Comparison of ENCODE assay signal across 9 cellular contexts in the genomic region with DNA sequence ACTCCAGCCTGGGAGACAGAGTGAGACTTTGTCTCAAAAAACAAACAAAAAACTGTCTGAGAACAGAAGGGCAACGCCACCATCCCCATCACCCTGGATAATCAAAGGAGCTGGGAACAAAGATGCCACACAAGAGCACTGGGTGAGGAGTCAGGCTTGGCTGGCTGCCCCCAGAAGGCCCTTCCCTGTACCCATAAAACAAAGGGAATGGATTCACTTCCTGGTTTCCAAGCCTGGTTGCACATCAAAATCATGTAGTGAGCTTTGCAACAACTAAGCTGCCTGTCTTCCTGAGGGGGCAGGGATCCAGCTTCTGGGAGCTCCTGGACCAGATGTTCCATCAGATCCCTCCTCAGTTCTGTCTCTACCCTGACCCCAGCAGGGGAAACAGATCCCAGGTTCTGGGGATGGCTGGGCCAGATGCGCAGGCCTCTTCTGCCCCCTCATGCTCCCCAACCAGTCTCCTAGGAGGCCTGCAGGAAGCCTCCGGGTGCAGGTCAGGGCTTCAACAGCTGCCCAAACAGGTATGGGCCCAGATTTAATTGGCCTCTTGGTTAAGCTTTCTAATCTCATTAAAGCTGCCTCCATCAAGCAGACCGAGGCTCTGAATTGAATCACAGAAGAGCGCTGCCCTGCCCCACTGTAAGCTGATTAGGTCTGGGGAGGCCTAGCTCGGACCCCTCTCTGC.
DNase-seq lines count a peak whose midpoint lies in the region; ATAC-seq and TF ChIP-seq lines count a peak whose summit lies in the region.
"Had no signal": no experiment of that assay in that cellular context is flagged by ENCODE, and none has a peak within 500 bp of the region (broad histone marks: within the 10 kb centered on the region; RNA-seq: fewer than 3 reads in every experiment).

No MANE protein-coding gene starts in this region.

- H3K36me3 Mint-ChIP-seq in endodermal cell (ENCODE audit: low read depth) (peaks cover 23% of the 10 kb centered on the region), neural crest cell (ENCODE audit: low read depth) (no peaks in the 10 kb centered on the region), endothelial cell (ENCODE audit: low read depth, unreplicated experiment) (peaks cover 4% of the 10 kb centered on the region)

- H3K9me3 Mint-ChIP-seq in endodermal cell: no peaks in the 10 kb centered on the region
- no peaks in the 10 kb centered on the region for H3K9me3 Mint-ChIP-seq in neural crest cell
- no peaks in the 10 kb centered on the region for H3K9me3 Mint-ChIP-seq in endothelial cell (ENCODE audit: unreplicated experiment)

- H3K27ac Mint-ChIP-seq in endodermal cell: peak overlapping the region; percentile 66
- H3K27ac Mint-ChIP-seq in neural crest cell (ENCODE audit: unreplicated experiment): peak overlapping the region; percentile 62
- H3K27ac Mint-ChIP-seq in endothelial cell (ENCODE audit: unreplicated experiment): no peak overlapping the region

- H3K4me3 Mint-ChIP-seq in endodermal cell: peak overlapping the region; percentile 19
- H3K4me3 Mint-ChIP-seq in neural crest cell: no peak overlapping the region
- no peak overlapping the region for H3K4me3 Mint-ChIP-seq in endothelial cell (ENCODE audit: unreplicated experiment)

- peaks cover 50% of the 10 kb centered on the region for H3K4me1 ChIP-seq in BLaER1
- H3K4me1 ChIP-seq in endodermal cell (ENCODE audit: control insufficient read depth, insufficient read depth, low read length): peaks cover 51% of the 10 kb centered on the region

- TF ChIP-seq CTCF in endodermal cell (conservative IDR thresholded peaks at IDR 0.05) (no peak), neural crest cell (conservative IDR thresholded peaks at IDR 0.05) (no peak), endothelial cell (IDR thresholded peaks at IDR 0.05; ENCODE audit: unreplicated experiment) (no peak)

- H3K4me2 ChIP-seq in BLaER1: peak overlapping the region; percentile 62

- H3K4me1 Mint-ChIP-seq in endodermal cell (peaks cover 92% of the 10 kb centered on the region), neural crest cell (peaks cover 93% of the 10 kb centered on the region), endothelial cell (ENCODE audit: unreplicated experiment) (peaks cover 51% of the 10 kb centered on the region)

- H4K20me1 ChIP-seq in BLaER1: peaks cover 100% of the 10 kb centered on the region

- H3K27me3 ChIP-seq in BLaER1: no peaks in the 10 kb centered on the region
- H3K27me3 ChIP-seq in endodermal cell (ENCODE audit: control insufficient read depth, insufficient read depth, low read length, poor library complexity, severe bottlenecking): no peaks in the 10 kb centered on the region

- H3K27ac ChIP-seq in BLaER1 (peak overlapping the region; percentile 51), endodermal cell (ENCODE audit: low read depth, low read length) (no peak overlapping the region)

- H3K27me3 Mint-ChIP-seq in endodermal cell (ENCODE audit: insufficient read depth): no peaks in the 10 kb centered on the region
- no peaks in the 10 kb centered on the region for H3K27me3 Mint-ChIP-seq in neural crest cell (ENCODE audit: low read depth)
- H3K27me3 Mint-ChIP-seq in endothelial cell (ENCODE audit: unreplicated experiment): peaks cover 14% of the 10 kb centered on the region

- 88 to 90% methylated on average over 6 of the region's 6 CpGs for WGBS in endodermal cell (ENCODE audit: insufficient coverage in 1 of 2, insufficient read length in 1 of 2), 2 experiments

- H3K9me3 ChIP-seq in BLaER1 (no peaks in the 10 kb centered on the region), endodermal cell (ENCODE audit: control insufficient read depth, low read length) (no peaks in the 10 kb centered on the region)

- H3K36me3 ChIP-seq in BLaER1 (peaks cover 15% of the 10 kb centered on the region), endodermal cell (ENCODE audit: control insufficient read depth, insufficient read depth, low read length) (peaks cover 47% of the 10 kb centered on the region)

- H3K4me3 ChIP-seq in BLaER1: no peak overlapping the region
- H3K4me3 ChIP-seq in endodermal cell (ENCODE audit: low read length): peak overlapping the region; percentile 5

- H3K9ac ChIP-seq in BLaER1 (peak overlapping the region; percentile 56), endodermal cell (ENCODE audit: extremely low read depth, low read length, poor library complexity, severe bottlenecking) (no peak overlapping the region)

- DNase-seq in NCI-H2029 treated with DMSO at 0.1 percent for 48 hours (lab: John Stamatoyannopoulos, UW): peak; percentile 47
- DNase-seq in endodermal cell: no peak
- no peak for DNase-seq in neural crest cell (ENCODE audit: low read depth, low spot score)
- no peak for DNase-seq in UCSD-AML1 (lab: John Stamatoyannopoulos, UW; ENCODE audit: unreplicated experiment)
- DNase-seq in endothelial cell (ENCODE audit: low spot score): no peak
- DNase-seq in HPDE6-E6E7 (ENCODE audit: extremely low spot score): no peak
- DNase-seq: NCI-H345 had no signal

- no peak for ATAC-seq in GM21825 (IDR thresholded peaks at IDR 0.05; ENCODE audit: unreplicated experiment)
